In the genomic region with DNA sequence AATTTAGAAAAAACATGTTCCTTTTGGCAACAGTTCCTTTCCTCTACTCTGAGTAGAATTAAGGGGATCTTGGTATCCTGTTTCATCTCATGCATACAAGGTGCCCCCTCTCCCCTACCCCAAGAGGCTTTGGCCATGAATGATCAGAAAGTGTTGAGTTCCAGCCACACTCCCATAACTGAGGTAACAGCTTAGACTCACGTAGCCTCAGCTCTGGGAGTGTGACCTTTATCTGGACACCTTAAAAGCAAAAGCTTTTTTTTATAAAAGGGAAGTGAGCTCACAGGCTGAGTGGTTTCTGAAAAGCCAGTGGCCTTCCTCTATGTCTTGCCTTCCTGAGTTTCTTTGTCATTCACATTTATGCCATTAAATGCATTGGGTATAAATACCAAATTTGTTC, we compare ENCODE assay signal across 10 cellular contexts. TPM values are rescaled to one million over a fixed set of nuclear protein-coding genes. Genes with fewer than 3 reads are reported as not detected.
DNase-seq lines count a peak whose midpoint lies in the region; ATAC-seq lines count a peak whose summit lies in the region.
"Had no signal": no experiment of that assay in that cellular context is flagged by ENCODE, and none has a peak within 500 bp of the region (broad histone marks: within the 10 kb centered on the region; RNA-seq: fewer than 3 reads in every experiment).

No MANE protein-coding gene starts in this region.

- H3K4me3 Mint-ChIP-seq in T-cell: peak overlapping the region; percentile 73 to 82 (median 77)

- peaks cover under 1% of the 10 kb centered on the region for H3K36me3 Mint-ChIP-seq in T-cell

- H3K9me3 Mint-ChIP-seq in T-cell: no peaks in the 10 kb centered on the region

- CTCF ChIA-PET in T-cell (lab: Charles Lee): interaction anchor here in 1 of 2 donors (0.8 kb wide), 1 partner anchor 19 kb away, joined by 4 read pairs; no protein-coding TSS in a partner anchor

- DNase-seq in activated gamma-delta T cell treated with Interleukin-2 at 50 U/mL for 16 hours: peak; percentile 6
- DNase-seq in activated gamma-delta T cell (lab: John Stamatoyannopoulos, UW): no peak
- peak in 5 of 34 experiments; percentile 2 to 21 (median 11) for DNase-seq in T-cell
- DNase-seq in sciatic nerve (ENCODE audit: low spot score): no peak
- no peak for DNase-seq in SW480 (ENCODE audit: low spot score)
- no peak for DNase-seq in OCI-M2 (lab: John Stamatoyannopoulos, UW; ENCODE audit: unreplicated experiment)
- no peak for DNase-seq in hypothalamus (lab: John Stamatoyannopoulos, UW)

- peak overlapping the region; percentile 94 to 95 for H3K27ac Mint-ChIP-seq in T-cell

- peak; percentile 72 for ATAC-seq in HG02981 (IDR thresholded peaks at IDR 0.05; ENCODE audit: unreplicated experiment)
- ATAC-seq in T-cell (replicated peaks in 1 of 4): peak; percentile 31 to 49 (median 48)
- peak; percentile 48 for ATAC-seq in sciatic nerve

- peaks cover 34 to 50% (median 39%) of the 10 kb centered on the region in 3 donors for H3K4me1 Mint-ChIP-seq in T-cell

- H3K27me3 Mint-ChIP-seq in T-cell: no peaks in the 10 kb centered on the region

- intact Hi-C loops in sciatic nerve (cut with DNase I): no loop called here

- POLR2A ChIA-PET in T-cell (lab: Charles Lee): no interaction called here

RNA-seq across cellular contexts. Expression of a gene that starts 0.9 kb away (rescaled TPM):
- total RNA-seq in T-cell (1 to 10 TPM; 2.2 to 4.6 (median 3.2) TPM), sciatic nerve (11.8 TPM)
- total RNA-seq: fibroblast of villous mesenchyme had no signal

RNA-seq across cellular contexts. Expression of a gene that starts 32.9 kb away (rescaled TPM):
- total RNA-seq in T-cell (10 to 100 TPM in 3 of 5 donors, 1 to 10 TPM in 2; 5.7 to 14.9 (median 13.1) TPM), sciatic nerve (13.2 TPM)

RNA-seq across cellular contexts. Expression of a gene that starts 50.8 kb away (rescaled TPM):
- total RNA-seq in T-cell (1 to 10 TPM; 3.3 to 5.8 (median 5.4) TPM), sciatic nerve (1.3 TPM)
- total RNA-seq: fibroblast of villous mesenchyme had no signal

RNA-seq across cellular contexts. Expression of a gene that starts 56.3 kb away (rescaled TPM):
- not detected for total RNA-seq in T-cell
- total RNA-seq in sciatic nerve: not detected
- total RNA-seq: fibroblast of villous mesenchyme; T-helper 2 cell treated with Interferon-gamma antibody and Interleukin-4, amounts not matched to agents 100 ng/mL and 5 ng/mL, for 36 hours had no signal
